Comparison of ENCODE assay signal across 17 cellular contexts in genomic region chr20:50371878-50372769, GRCh38.
DNase-seq lines count a peak whose midpoint lies in the region; TF ChIP-seq lines count a peak whose summit lies in the region.
"Had no signal": no experiment of that assay in that cellular context is flagged by ENCODE, and none has a peak within 500 bp of the region (broad histone marks: within the 10 kb centered on the region; RNA-seq: fewer than 3 reads in every experiment).

No MANE protein-coding gene starts in this region.

- H3K4me2 ChIP-seq in mammary epithelial cell (ENCODE audit: insufficient read depth, low read depth, low read length) (peak overlapping the region; percentile 10), SK-N-SH (no peak overlapping the region)

- no peak overlapping the region for H3K4me3 ChIP-seq in mammary epithelial cell (replicated peaks in 1 of 3; ENCODE audit: insufficient read depth in 1 of 3, low read depth in 2 of 3, low read length in 3 of 3)
- no peak overlapping the region for H3K4me3 ChIP-seq in SK-N-SH (ENCODE audit: low read depth in 2 of 2, low read length in 1 of 2)
- H3K4me3 ChIP-seq: gastroesophageal sphincter, uterus had no signal

- H2AFZ ChIP-seq in mammary epithelial cell (ENCODE audit: low read depth, low read length) (peak overlapping the region; percentile 38), SK-N-SH (ENCODE audit: low read depth) (no peak overlapping the region)

- POLR2A ChIA-PET in SK-N-SH (lab: Yijun Ruan, JAX), result no interaction called here

- no peak for TF ChIP-seq RAD21 in SK-N-SH (IDR thresholded peaks at IDR 0.05; ENCODE audit: low read length)

- H3K4me1 ChIP-seq in mammary epithelial cell (ENCODE audit: insufficient read depth, low read length) (peaks cover 40% of the 10 kb centered on the region), SK-N-SH (ENCODE audit: control insufficient read depth in 1 of 2, insufficient read depth in 2 of 2, low read depth in 1 of 2, low read length in 1 of 2) (peaks cover 6 to 8% of the 10 kb centered on the region in 2 experiments; a peak in 1 of 4 replicates)
- H3K4me1 ChIP-seq: uterus had no signal

- CTCF ChIA-PET in mammary epithelial cell (lab: Charles Lee; ENCODE audit: low non-redundant PET) (no interaction called here), SK-N-SH (lab: Yijun Ruan, JAX) (no interaction called here)

- H3K27ac ChIP-seq in mammary epithelial cell (ENCODE audit: insufficient read depth, low read depth, low read length), result peak overlapping the region; percentile 44
- no peak overlapping the region for H3K27ac ChIP-seq in SK-N-SH (ENCODE audit: low read depth in 2 of 2, low read length in 1 of 2)
- H3K27ac ChIP-seq: gastroesophageal sphincter, neutrophil, uterus had no signal

- H3K27me3 ChIP-seq in mammary epithelial cell (ENCODE audit: insufficient read depth, low read length), result no peaks in the 10 kb centered on the region
- no peaks in the 10 kb centered on the region for H3K27me3 ChIP-seq in SK-N-SH (ENCODE audit: insufficient read depth)
- H3K27me3 ChIP-seq: gastroesophageal sphincter, neutrophil, uterus had no signal

- H4K20me1 ChIP-seq in mammary epithelial cell (ENCODE audit: insufficient read depth, low read length) (no peaks in the 10 kb centered on the region), SK-N-SH (ENCODE audit: insufficient read depth) (no peaks in the 10 kb centered on the region)

- in situ Hi-C loops in mammary epithelial cell (cut with MboI; ENCODE audit: low sequenced_read_pairs in 2 of 2), result no loop called here

- intact Hi-C loops in mammary epithelial cell (cut with micrococcal nuclease), result loop anchor here (5.0 kb wide), 1 partner anchor 65 kb away; no protein-coding TSS in a partner anchor

- DNase-seq in NOMO-1 (lab: John Stamatoyannopoulos, UW; ENCODE audit: unreplicated experiment in 2 of 2) (peak; percentile 14 to 44), NOMO-1 treated with dmso at 0.1 percent for 144 hours (lab: John Stamatoyannopoulos, UW; ENCODE audit: unreplicated experiment) (no peak), NCI-H2196 (lab: John Stamatoyannopoulos, UW; ENCODE audit: unreplicated experiment) (peak; percentile 70), mammary epithelial cell (peak; percentile 71), SK-N-SH (no peak), C1 segment of cervical spinal cord (lab: John Stamatoyannopoulos, UW) (no peak), kidney glomerular epithelial cell (lab: John Stamatoyannopoulos, UW) (no peak), NCI-H2107 (lab: John Stamatoyannopoulos, UW) (no peak)
- DNase-seq: activated CD4-positive, alpha-beta T cell treated with anti-CD3 and anti-CD28 coated beads for 1 hour; central memory CD4-positive, alpha-beta T cell; H9; immature natural killer cell; midbrain; NCI-H1930 had no signal

- no TSS peak for BruUV-seq in mammary epithelial cell (replicated peaks; lab: Mats Ljungman, UMichigan)

- WGBS in mammary epithelial cell (ENCODE audit: low coverage, missing lambda C conversion rate), result 72% methylated on average over 13 of the region's 13 CpGs
- 84% methylated on average over 12 of the region's 13 CpGs for WGBS in SK-N-SH (ENCODE audit: low lambda C conversion rate)

- no peaks in the 10 kb centered on the region for H3K9me2 ChIP-seq in SK-N-SH

- H3K79me2 ChIP-seq in mammary epithelial cell (ENCODE audit: insufficient read depth, low read length), result no peaks in the 10 kb centered on the region
- no peaks in the 10 kb centered on the region for H3K79me2 ChIP-seq in SK-N-SH (ENCODE audit: insufficient read depth)

- dilution Hi-C loops in mammary epithelial cell (cut with HindIII; ENCODE audit: low sequenced_read_pairs), result no loop called here

- H3F3A ChIP-seq in SK-N-SH (replicated peaks; ENCODE audit: insufficient read depth), result no peaks in the 10 kb centered on the region

- H3K36me3 ChIP-seq in mammary epithelial cell (ENCODE audit: insufficient read depth, low read length) (no peaks in the 10 kb centered on the region), SK-N-SH (replicated peaks in 1 of 2; ENCODE audit: control insufficient read depth in 1 of 2, insufficient read depth in 2 of 2, low read length in 1 of 2) (no peaks in the 10 kb centered on the region)
- H3K36me3 ChIP-seq: gastroesophageal sphincter, neutrophil, uterus had no signal

- H3K9ac ChIP-seq in mammary epithelial cell (ENCODE audit: insufficient read depth, low read length), result no peak overlapping the region
- H3K9ac ChIP-seq in SK-N-SH, result no peak overlapping the region

- H3K9me3 ChIP-seq in mammary epithelial cell (replicated peaks; ENCODE audit: insufficient read depth, low read length), result no peaks in the 10 kb centered on the region
- H3K9me3 ChIP-seq in SK-N-SH, result no peaks in the 10 kb centered on the region
- H3K9me3 ChIP-seq: gastroesophageal sphincter, neutrophil, uterus had no signal

- TF ChIP-seq CTCF in mammary epithelial cell (conservative IDR thresholded peaks at IDR 0.05 in 1 of 2, IDR thresholded peaks at IDR 0.05 in 1 of 2; ENCODE audit: extremely low read depth in 1 of 2, insufficient read depth in 1 of 2, low read depth in 1 of 2, low read length in 2 of 2) (no peak), SK-N-SH (IDR thresholded peaks at IDR 0.05) (no peak)

- no peak for TF ChIP-seq EP300 in SK-N-SH (IDR thresholded peaks at IDR 0.05; ENCODE audit: borderline replicate concordance in 1 of 2, low read depth in 1 of 2, low read length in 1 of 2)

TF ChIP-seq in SK-N-SH, 30 proteins besides CTCF, POLR2A, EP300 and RAD21 (continues in another document):
- TF ChIP-seq TAF1 (IDR thresholded peaks at IDR 0.05; ENCODE audit: borderline replicate concordance, low read depth, low read length) (no peak), SIN3A (IDR thresholded peaks at IDR 0.05; ENCODE audit: borderline replicate concordance, low read depth, low read length) (no peak), FOXM1 (IDR thresholded peaks at IDR 0.05; ENCODE audit: low read depth) (no peak), MAX (IDR thresholded peaks at IDR 0.05; ENCODE audit: low read depth) (no peak), NFIC (IDR thresholded peaks at IDR 0.05; ENCODE audit: borderline replicate concordance) (no peak), GATA2 (CRISPR knock-in tag; IDR thresholded peaks at IDR 0.05) (no peak), MXI1 (IDR thresholded peaks at IDR 0.05; ENCODE audit: low read depth, low read length) (no peak), ELF1 (IDR thresholded peaks at IDR 0.05) (no peak), FOSL2 (IDR thresholded peaks at IDR 0.05; ENCODE audit: borderline replicate concordance, low read depth) (no peak), POLR2AphosphoS5 (IDR thresholded peaks at IDR 0.05; ENCODE audit: low read depth, low read length) (no peak), PBX3 (IDR thresholded peaks at IDR 0.05) (no peak), CHD2 (IDR thresholded peaks at IDR 0.05; ENCODE audit: low read length, partially characterized antibody) (no peak), USF2 (IDR thresholded peaks at IDR 0.05; ENCODE audit: borderline replicate concordance, low read depth, low read length) (no peak), EZH2phosphoT487 (IDR thresholded peaks at IDR 0.05; ENCODE audit: borderline replicate concordance, low read depth) (no peak), RXRA (IDR thresholded peaks at IDR 0.05; ENCODE audit: borderline replicate concordance, low read depth) (no peak), ZBTB33 (IDR thresholded peaks at IDR 0.05; ENCODE audit: borderline replicate concordance, low read depth) (no peak)

Comparison
In these comparisons a context has a peak if more than half of its experiments do, and no peak if none do; other contexts are left out.
1. DNase-seq: peak in NOMO-1 (2 of 2), NCI-H2196 (single experiment) and mammary epithelial cell (single experiment); none in NOMO-1 treated with dmso at 0.1 percent for 144 hours (single experiment), SK-N-SH (single experiment), C1 segment of cervical spinal cord (0 of 14), kidney glomerular epithelial cell (single experiment) and NCI-H2107 (single experiment).